Comparison of ENCODE assay signal across 8 cellular contexts in the genomic region with DNA sequence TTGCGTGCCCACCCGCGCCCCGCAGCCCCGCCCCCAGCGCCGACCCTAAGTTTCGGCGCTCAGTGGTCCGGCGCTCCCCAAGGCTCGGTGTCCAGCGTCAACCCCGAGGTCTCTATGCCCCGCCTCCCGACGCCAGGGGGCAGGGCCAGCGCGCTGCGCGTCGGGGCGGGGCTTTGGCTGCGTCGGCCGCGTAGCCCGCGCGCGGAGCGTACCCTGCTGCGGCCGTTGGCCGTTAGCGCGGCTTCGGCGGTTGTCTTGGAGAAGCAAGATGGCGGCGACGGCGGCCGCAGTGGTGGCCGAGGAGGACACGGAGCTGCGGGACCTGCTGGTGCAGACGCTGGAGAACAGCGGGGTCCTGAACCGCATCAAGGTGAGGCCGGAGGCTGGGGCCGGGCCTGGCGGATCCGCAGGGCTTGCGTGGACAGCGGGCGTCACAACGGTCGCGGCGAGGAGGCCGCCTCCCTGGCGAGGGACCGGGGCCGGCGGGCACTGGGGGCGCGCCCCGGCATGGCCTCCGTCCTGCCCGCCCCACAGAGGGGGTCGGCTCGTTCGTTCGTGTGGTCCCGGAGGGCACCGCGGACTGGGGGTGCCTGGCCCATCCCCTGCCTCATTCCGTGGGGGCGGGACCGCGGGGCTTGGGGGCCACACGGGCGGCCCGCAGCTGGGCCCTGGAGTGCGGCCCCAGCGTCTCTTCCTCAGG. TPM values are rescaled to one million over a fixed set of nuclear protein-coding genes. Genes with fewer than 3 reads are reported as not detected.
A peak's percentile ranks its signal among the peaks of the same experiment; 100 is the strongest.
DNase-seq lines count a peak whose midpoint lies in the region; ATAC-seq and TF ChIP-seq lines count a peak whose summit lies in the region.

Gene CEP43, plus strand, starts transcription at position 253 of the 700 bp plus-strand sequence. Its CDS starts 16 bp downstream, at position 269.

- TF ChIP-seq CTCF in AG09319 (IDR thresholded peaks at IDR 0.05; ENCODE audit: low read depth, low read length) (no peak), choroid plexus epithelial cell (conservative IDR thresholded peaks at IDR 0.05; ENCODE audit: low read depth, low read length) (no peak)

- intact Hi-C loops in activated CD4-positive, alpha-beta T cell treated with anti-CD3 and anti-CD28 coated beads for 36 hours (cut with DNase I, micrococcal nuclease) = loop anchor here (1.0 to 2.0 kb wide), 12 partner anchors 42 to 828 kb away; partner anchors contain the start of genes RPS6KA2 (in 2 of the 2), AFDN (in 1 of the 2), MPC1 (in 1 of the 2) and RNASET2 (in 1 of the 2)

- POLR2A ChIA-PET in activated CD4-positive, alpha-beta T cell treated with anti-CD3 and anti-CD28 coated beads for 36 hours (lab: Charles Lee) = interaction anchor here (0.7 to 1.0 kb wide), 3 partner anchors 43 to 329 kb away, joined by 3 to 4 read pairs (median 3); partner anchors contain the start of gene RNASET2

- peak within 1 kb of the TSS; percentile 95 for H3K4me3 ChIP-seq in choroid plexus epithelial cell (ENCODE audit: low read depth, low read length)

- CTCF ChIA-PET in activated CD4-positive, alpha-beta T cell treated with anti-CD3 and anti-CD28 coated beads for 36 hours (lab: Charles Lee) = interaction anchor here (0.6 to 1.9 kb wide), 10 partner anchors 9 to 352 kb away, joined by 3 to 12 read pairs (median 4); no protein-coding TSS in a partner anchor

- peak; percentile 91 for ATAC-seq in HG03432 (IDR thresholded peaks at IDR 0.05; ENCODE audit: unreplicated experiment)
- peak; percentile 96 for ATAC-seq in activated CD4-positive, alpha-beta T cell treated with anti-CD3 and anti-CD28 coated beads for 36 hours

- peaks cover 26% of the 10 kb centered on the region for H3K4me1 Mint-ChIP-seq in activated CD4-positive, alpha-beta T cell treated with anti-CD3 and anti-CD28 coated beads for 36 hours

- H3K27me3 Mint-ChIP-seq in activated CD4-positive, alpha-beta T cell treated with anti-CD3 and anti-CD28 coated beads for 36 hours = no peaks in the 10 kb centered on the region

- no peaks in the 10 kb centered on the region for H3K9me3 Mint-ChIP-seq in activated CD4-positive, alpha-beta T cell treated with anti-CD3 and anti-CD28 coated beads for 36 hours (ENCODE audit: low read depth)

- H3K4me3 Mint-ChIP-seq in activated CD4-positive, alpha-beta T cell treated with anti-CD3 and anti-CD28 coated beads for 36 hours = peak within 1 kb of the TSS; percentile 85

- H3K36me3 Mint-ChIP-seq in activated CD4-positive, alpha-beta T cell treated with anti-CD3 and anti-CD28 coated beads for 36 hours (ENCODE audit: low read depth) = peaks cover 16% of the 10 kb centered on the region

- TF ChIP-seq POLR2A in GM19193 (IDR thresholded peaks at IDR 0.05; ENCODE audit: extremely low read depth, insufficient read depth, insufficient read length) = peak; percentile 48

- DNase-seq in AG09319 (ENCODE audit: extremely low read depth, low read depth) (peak; percentile 91), NCI-H510A treated with DMSO at 0.1 percent for 48 hours (lab: John Stamatoyannopoulos, UW) (peak; percentile 72), choroid plexus epithelial cell (ENCODE audit: low read depth) (peak; percentile 97), kidney tubule cell (ENCODE audit: low spot score) (peak; percentile 97)
- peak; percentile 91 for DNase-seq in activated CD4-positive, alpha-beta T cell treated with anti-CD3 and anti-CD28 coated beads for 36 hours
- peak; percentile 70 to 73 for DNase-seq in stimulated activated CD4-positive, alpha-beta T cell treated with anti-CD3 and anti-CD28 coated beads, Interleukin-1b, Interleukin-23, amount 100 ng/mL, for 1 hour (ENCODE audit: low read depth in 2 of 2)

- H3K27ac Mint-ChIP-seq in activated CD4-positive, alpha-beta T cell treated with anti-CD3 and anti-CD28 coated beads for 36 hours = peak within 1 kb of the TSS; percentile 78

RNA-seq across cellular contexts. Expression of gene CEP43, which starts in this region (rescaled TPM):
- 10 to 100 TPM; 19.9 to 20.0 TPM for total RNA-seq in activated CD4-positive, alpha-beta T cell treated with anti-CD3 and anti-CD28 coated beads for 36 hours

Comparison
In these comparisons a context has a peak if more than half of its experiments do, and no peak if none do; other contexts are left out.
1. Peak in every context shown above with its lines: DNase-seq, ATAC-seq and H3K4me3 ChIP-seq.